In the genomic region with DNA sequence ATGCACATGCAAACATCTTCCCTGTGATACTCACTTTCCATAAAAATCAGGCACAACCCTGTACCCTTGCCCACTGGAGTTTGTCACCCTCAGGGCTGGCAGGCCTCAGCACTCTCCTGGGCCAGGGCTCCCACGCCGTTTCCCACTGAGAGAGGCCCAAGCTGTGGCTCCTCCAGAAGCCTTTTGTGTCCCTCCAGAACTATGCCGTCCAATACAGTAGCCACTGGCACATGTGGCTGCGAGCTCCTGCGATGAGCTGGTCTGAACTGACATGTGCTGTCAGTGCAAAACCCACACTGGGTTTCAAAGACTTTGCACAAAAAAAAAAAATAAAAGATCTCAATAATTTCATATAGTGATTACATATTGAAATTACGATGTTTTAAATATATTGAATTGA, we compare ENCODE assay signal across 28 cellular contexts. TPM values are rescaled to one million over a fixed set of nuclear protein-coding genes. Genes with fewer than 3 reads are reported as not detected.
"Had no signal": no experiment of that assay in that cellular context is flagged by ENCODE, and none has a peak within 500 bp of the region (broad histone marks: within the 10 kb centered on the region; RNA-seq: fewer than 3 reads in every experiment).

No MANE protein-coding gene starts in this region.

- H3K36me3 ChIP-seq: left ventricle myocardium inferior, right atrium auricular region, stomach, thyroid gland, transverse colon, upper lobe of left lung, vagina had no signal

- H3K27ac ChIP-seq: left ventricle myocardium inferior, parathyroid adenoma, right atrium auricular region, stomach, testis, thyroid gland, transverse colon, upper lobe of left lung, vagina had no signal

- FAIRE-seq: islet of Langerhans had no signal

- ATAC-seq: mucosa of descending colon; naive thymus-derived CD4-positive, alpha-beta T cell; natural killer cell treated with Interleukin-12 subunit alpha and Interleukin-12 subunit beta and Interleukin-15 and Interleukin-18, amount 100 ng/mL, for 72 hours; sciatic nerve; stimulated activated naive B cell treated with anti-CD40 and anti-IgM and Interleukin-4, amounts not matched to agents 10 μg/mL and 1 μg/mL and 100 μg/mL, for 72 hours; stimulated activated naive CD8-positive, alpha-beta T cell treated with anti-CD3 and anti-CD28 coated beads, Interleukin-15, Interleukin-2, amounts not matched to agents 100 U/mL and 50 U/mL, for 24 hours had no signal

- H3K9me3 ChIP-seq: left ventricle myocardium inferior, mucosa of descending colon, right atrium auricular region, stomach, testis, thyroid gland, transverse colon, upper lobe of left lung, vagina had no signal

- H3K4me3 ChIP-seq: left ventricle myocardium inferior, lung, mucosa of descending colon, right atrium auricular region, skin epidermis, stomach, testis, thyroid gland, transverse colon, upper lobe of left lung, vagina had no signal

- H3K9ac ChIP-seq: parathyroid adenoma had no signal

- H2AFZ ChIP-seq: parathyroid adenoma had no signal

- H3K79me2 ChIP-seq: parathyroid adenoma had no signal

- H3K27me3 ChIP-seq: right atrium auricular region, stomach, testis, thyroid gland, transverse colon, upper lobe of left lung, vagina had no signal

- H3K4me1 ChIP-seq: parathyroid adenoma, stomach, testis, thyroid gland, upper lobe of left lung had no signal

- DNase-seq: hypothalamus; immature natural killer cell; left ventricle myocardium inferior; mesendoderm; midbrain; mucosa of descending colon; naive thymus-derived CD4-positive, alpha-beta T cell; nucleus accumbens; stimulated activated CD4-positive, alpha-beta T cell treated with anti-CD3 and anti-CD28 coated beads, Interleukin-12 subunit alpha, Interleukin-12 subunit beta, amount 100 ng/mL, for 4 hours; stimulated activated CD4-positive, alpha-beta T cell treated with anti-CD3 and anti-CD28 coated beads, Interleukin-15, amount 100 ng/mL, for 24 hours; stimulated activated CD4-positive, alpha-beta T cell treated with anti-CD3 and anti-CD28 coated beads, Interleukin-2, amount 100 ng/mL, for 24 hours; stimulated activated CD4-positive, alpha-beta T cell treated with anti-CD3 and anti-CD28 coated beads, Interleukin-4, amount 100 ng/mL, for 1 hour; stimulated activated naive B cell treated with anti-CD40 and anti-IgM and Interleukin-4, amounts not matched to agents 10 μg/mL and 1 μg/mL and 100 μg/mL, for 72 hours; stimulated activated naive CD8-positive, alpha-beta T cell treated with anti-CD3 and anti-CD28 coated beads, Interleukin-15, Interleukin-2, amounts not matched to agents 100 U/mL and 50 U/mL, for 24 hours; stomach; testis; thyroid gland; transverse colon had no signal

RNA-seq across cellular contexts. Expression of a gene that starts 7.3 kb away (rescaled TPM):
- total RNA-seq: natural killer cell treated with Interleukin-12 subunit alpha and Interleukin-12 subunit beta and Interleukin-15 and Interleukin-18, amount 100 ng/mL, for 72 hours had no signal
- polyA plus RNA-seq: immature natural killer cell; naive thymus-derived CD4-positive, alpha-beta T cell; neural cell had no signal
